In the genomic region with DNA sequence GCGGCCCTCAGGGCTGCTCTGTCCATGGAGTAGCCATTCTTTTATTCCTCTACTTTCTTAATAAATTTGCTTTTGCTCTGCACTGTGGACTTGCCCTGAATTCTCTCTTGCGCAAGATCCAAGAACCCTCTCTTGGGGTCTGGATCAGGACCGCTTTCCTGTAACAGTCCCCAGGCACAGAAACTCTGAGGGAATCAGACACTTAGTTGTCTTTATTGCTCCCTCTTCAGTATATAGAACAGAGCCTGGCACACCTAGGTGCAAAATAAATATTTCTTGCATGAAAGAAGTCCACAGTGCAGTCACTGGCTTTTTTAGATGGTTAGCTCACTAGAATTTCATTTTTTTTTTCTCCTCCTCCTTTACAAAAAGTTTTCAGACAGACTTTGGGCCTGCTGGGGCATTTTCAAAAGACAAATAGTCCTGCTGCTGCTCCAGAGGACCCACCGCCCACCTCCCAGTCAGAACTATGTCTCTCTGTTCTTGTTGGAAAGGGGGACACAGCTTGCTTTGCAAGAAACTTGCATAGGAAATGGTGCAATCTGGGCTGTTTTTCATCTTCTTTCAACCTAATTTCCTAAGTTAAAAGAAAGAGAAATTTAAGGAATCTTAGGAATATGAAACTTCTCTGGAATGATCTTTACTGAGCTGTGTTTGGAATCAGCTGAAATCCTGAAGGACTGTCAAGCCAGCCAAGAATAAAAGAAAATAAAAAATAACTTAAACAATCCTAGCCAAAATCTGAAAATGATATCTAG, we compare ENCODE assay signal across 13 cellular contexts. TPM values are rescaled to one million over a fixed set of nuclear protein-coding genes. Genes with fewer than 3 reads are reported as not detected.
DNase-seq lines count a peak whose midpoint lies in the region; ATAC-seq and TF ChIP-seq lines count a peak whose summit lies in the region.
"Had no signal": no experiment of that assay in that cellular context is flagged by ENCODE, and none has a peak within 500 bp of the region (broad histone marks: within the 10 kb centered on the region; RNA-seq: fewer than 3 reads in every experiment).

No MANE protein-coding gene starts in this region.

- no peaks in the 10 kb centered on the region for H3K36me3 Mint-ChIP-seq in activated T-cell treated with anti-CD3 and anti-CD28 coated beads, Interleukin-2, amount 50 U/mL, for 24 hours (ENCODE audit: low read depth)

- H3K9me3 ChIP-seq in ascending aorta: no peaks in the 10 kb centered on the region
- H3K9me3 ChIP-seq in heart right ventricle: no peaks in the 10 kb centered on the region
- H3K9me3 ChIP-seq: BLaER1 treated with 17β-estradiol and CSF1 and Interleukin-3, amounts not matched to agents 10 nM and 100 nM had no signal

- TF ChIP-seq CTCF in ascending aorta (IDR thresholded peaks at IDR 0.05) (no peak), heart right ventricle (IDR thresholded peaks at IDR 0.05) (no peak)

- peaks cover 0 to 23% of the 10 kb centered on the region in 2 donors for H3K4me1 ChIP-seq in ascending aorta
- peaks cover 4 to 46% (median 35%) of the 10 kb centered on the region in 9 donors for H3K4me1 ChIP-seq in heart right ventricle

- H3K27me3 Mint-ChIP-seq in activated T-cell treated with anti-CD3 and anti-CD28 coated beads, Interleukin-2, amount 50 U/mL, for 24 hours: no peaks in the 10 kb centered on the region

- H3K9me3 Mint-ChIP-seq in activated T-cell treated with anti-CD3 and anti-CD28 coated beads, Interleukin-2, amount 50 U/mL, for 24 hours: no peaks in the 10 kb centered on the region

- H3K4me3 ChIP-seq in ascending aorta: peak overlapping the region in 1 of 2 donors; percentile 7
- H3K4me3 ChIP-seq in heart right ventricle: no peak overlapping the region
- H3K4me3 ChIP-seq: BLaER1 treated with 17β-estradiol and CSF1 and Interleukin-3, amounts not matched to agents 10 nM and 100 nM had no signal

- peak overlapping the region; percentile 79 for H3K27ac ChIP-seq in ascending aorta
- H3K27ac ChIP-seq in heart right ventricle: peak overlapping the region; percentile 12 to 77 (median 60)
- H3K27ac ChIP-seq: parathyroid adenoma had no signal

- no peak overlapping the region for H3K27ac Mint-ChIP-seq in activated T-cell treated with anti-CD3 and anti-CD28 coated beads, Interleukin-2, amount 50 U/mL, for 24 hours

- H3K4me3 Mint-ChIP-seq in activated T-cell treated with anti-CD3 and anti-CD28 coated beads, Interleukin-2, amount 50 U/mL, for 24 hours: no peak overlapping the region

- peak; percentile 30 for DNase-seq in Ammon's horn (ENCODE audit: low spot score)
- no peak for DNase-seq in ascending aorta (ENCODE audit: low spot score in 2 of 2)
- DNase-seq in heart right ventricle: no peak
- no peak for DNase-seq in sciatic nerve (ENCODE audit: low spot score)
- no peak for DNase-seq in middle frontal gyrus (ENCODE audit: extremely low spot score, low spot score)
- no peak for DNase-seq in activated T-cell treated with anti-CD3 and anti-CD28 coated beads, Interleukin-2, amount 50 U/mL, for 24 hours
- no peak for DNase-seq in 8988T
- DNase-seq: activated CD4-positive, alpha-beta T cell treated with anti-CD3 and anti-CD28 coated beads, Interleukin-2, amount 50 U/mL, for 48 hours; hypothalamus; SHP77 had no signal

- ATAC-seq in heart right ventricle (peak in 7 of 8 donors; percentile 26 to 84 (median 44)), sciatic nerve (peak; percentile 63), GM18867 (IDR thresholded peaks at IDR 0.05; ENCODE audit: unreplicated experiment) (no peak)

- intact Hi-C loops in ascending aorta (cut with DNase I) (loop anchor here (2.0 kb wide), 1 partner anchor 32 kb away; a partner anchor contains a TSS), heart right ventricle (cut with DNase I) (loop anchor here in 1 of 10 donors (5.0 kb wide), 1 partner anchor 44 kb away; no protein-coding TSS in a partner anchor), sciatic nerve (cut with DNase I) (no loop called here)

- peaks cover 39% of the 10 kb centered on the region for H3K4me1 Mint-ChIP-seq in activated T-cell treated with anti-CD3 and anti-CD28 coated beads, Interleukin-2, amount 50 U/mL, for 24 hours (ENCODE audit: low read depth)

- H3K36me3 ChIP-seq in ascending aorta (no peaks in the 10 kb centered on the region), heart right ventricle (peaks cover 0 to 4% (median 0%) of the 10 kb centered on the region in 9 donors)
- H3K36me3 ChIP-seq: BLaER1 treated with 17β-estradiol and CSF1 and Interleukin-3, amounts not matched to agents 10 nM and 100 nM had no signal

- 81 to 83% methylated on average over 4 of the region's 4 CpGs for WGBS in heart right ventricle, 2 donors

- H3K27me3 ChIP-seq in ascending aorta (no peaks in the 10 kb centered on the region), heart right ventricle (no peaks in the 10 kb centered on the region)
- H3K27me3 ChIP-seq: BLaER1 treated with 17β-estradiol and CSF1 and Interleukin-3, amounts not matched to agents 10 nM and 100 nM had no signal

RNA-seq across cellular contexts. Expression of a gene that starts 31.7 kb away (rescaled TPM):
- total RNA-seq in ascending aorta (34.1 TPM), heart right ventricle (10 to 100 TPM; 27.6 to 49.0 (median 40.2) TPM), sciatic nerve (50.4 TPM)
- 10 to 100 TPM in 1 of 2 donors, 1 to 10 TPM in 1; 8.1 to 41.5 TPM for polyA plus RNA-seq in heart right ventricle
